13 cellular contexts compared by ENCODE assay signal in genomic region chr3:185732782-185733181, GRCh38.
DNase-seq lines count a peak whose midpoint lies in the region; ATAC-seq and TF ChIP-seq lines count a peak whose summit lies in the region.
"Had no signal": no experiment of that assay in that cellular context is flagged by ENCODE, and none has a peak within 500 bp of the region (broad histone marks: within the 10 kb centered on the region; RNA-seq: fewer than 3 reads in every experiment).

No MANE protein-coding gene starts in this region.

- no peak overlapping the region for H3K4me3 ChIP-seq in HFF-Myc (replicated peaks; ENCODE audit: low read depth, low read length)
- H3K4me3 ChIP-seq in foreskin fibroblast (ENCODE audit: low read depth in 1 of 2, low read length in 2 of 2) = no peak overlapping the region
- H3K4me3 ChIP-seq: body of pancreas, thoracic aorta had no signal

- DNase-seq in HFF-Myc (ENCODE audit: extremely low read depth, low read depth) (peak; percentile 83), SW480 (ENCODE audit: low spot score) (peak; percentile 80), foreskin fibroblast (peak; percentile 92 to 93), stromal cell of bone marrow (ENCODE audit: low read depth) (peak; percentile 38), NCI-H1694 treated with DMSO at 0.1 percent for 48 hours (lab: John Stamatoyannopoulos, UW) (no peak)
- DNase-seq: activated CD8-positive, alpha-beta memory T cell treated with anti-CD3 and anti-CD28 coated beads, Interleukin-2, amount 10 ng/mL, durations not matched to agents 7 days and 5 days; body of pancreas; hypothalamus; naive B cell; NCI-H510A had no signal

- ATAC-seq in GM21529 (IDR thresholded peaks at IDR 0.05; ENCODE audit: unreplicated experiment) = no peak
- ATAC-seq in GM21390 (IDR thresholded peaks at IDR 0.05; ENCODE audit: unreplicated experiment) = no peak
- ATAC-seq: activated CD8-positive, alpha-beta memory T cell treated with anti-CD3 and anti-CD28 coated beads, Interleukin-2, amount 10 ng/mL, durations not matched to agents 7 days and 5 days; body of pancreas had no signal

- TF ChIP-seq CTCF in HFF-Myc (IDR thresholded peaks at IDR 0.05; ENCODE audit: low read depth, low read length, missing control alignments) (no peak), foreskin fibroblast (IDR thresholded peaks at IDR 0.05; ENCODE audit: low read depth, low read length) (no peak)
